1 cellular context compared by ENCODE assay signal in the genomic region with DNA sequence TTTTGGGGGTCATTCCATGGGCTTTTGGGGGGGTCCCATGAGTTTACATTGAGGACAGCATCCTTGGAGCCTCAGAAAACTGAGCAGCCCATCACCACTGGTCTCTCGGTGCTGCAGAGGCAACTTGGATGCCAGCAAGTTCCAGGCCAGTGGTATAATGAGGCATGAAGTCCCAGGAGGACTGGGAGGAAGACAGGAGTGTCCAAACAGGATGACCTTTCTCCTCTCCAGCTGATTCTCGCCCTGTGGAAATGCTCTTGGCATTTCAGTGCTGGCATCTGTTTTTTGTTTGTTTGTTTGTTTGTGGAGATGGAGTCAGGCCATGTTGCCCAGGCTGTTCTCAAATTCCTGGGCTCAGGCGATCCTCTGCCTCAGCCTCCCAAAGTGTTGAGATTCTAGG.
TF ChIP-seq lines count a peak whose summit lies in the region.

No MANE protein-coding gene starts in this region.

TF ChIP-seq in HepG2, 621 proteins besides CTCF, POLR2A, EP300 and RAD21 (continued from another document):
- TF ChIP-seq, protein P1, sequence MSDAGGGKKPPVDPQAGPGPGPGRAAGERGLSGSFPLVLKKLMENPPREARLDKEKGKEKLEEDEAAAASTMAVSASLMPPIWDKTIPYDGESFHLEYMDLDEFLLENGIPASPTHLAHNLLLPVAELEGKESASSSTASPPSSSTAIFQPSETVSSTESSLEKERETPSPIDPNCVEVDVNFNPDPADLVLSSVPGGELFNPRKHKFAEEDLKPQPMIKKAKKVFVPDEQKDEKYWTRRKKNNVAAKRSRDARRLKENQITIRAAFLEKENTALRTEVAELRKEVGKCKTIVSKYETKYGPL (CRISPR knock-in tag; IDR thresholded peaks at IDR 0.05): no peak
- TF ChIP-seq CHCHD3 (CRISPR knock-in tag; IDR thresholded peaks at IDR 0.05) (no peak), ZSCAN9 (CRISPR knock-in tag; IDR thresholded peaks at IDR 0.05; ENCODE audit: borderline replicate concordance) (no peak), MBD4 (IDR thresholded peaks at IDR 0.05; ENCODE audit: borderline replicate concordance, low read length) (no peak), ZSCAN22 (CRISPR knock-in tag; IDR thresholded peaks at IDR 0.05) (no peak), FOXK1 (CRISPR knock-in tag; IDR thresholded peaks at IDR 0.05; ENCODE audit: borderline replicate concordance, low read depth) (no peak)
- TF ChIP-seq, protein P2, sequence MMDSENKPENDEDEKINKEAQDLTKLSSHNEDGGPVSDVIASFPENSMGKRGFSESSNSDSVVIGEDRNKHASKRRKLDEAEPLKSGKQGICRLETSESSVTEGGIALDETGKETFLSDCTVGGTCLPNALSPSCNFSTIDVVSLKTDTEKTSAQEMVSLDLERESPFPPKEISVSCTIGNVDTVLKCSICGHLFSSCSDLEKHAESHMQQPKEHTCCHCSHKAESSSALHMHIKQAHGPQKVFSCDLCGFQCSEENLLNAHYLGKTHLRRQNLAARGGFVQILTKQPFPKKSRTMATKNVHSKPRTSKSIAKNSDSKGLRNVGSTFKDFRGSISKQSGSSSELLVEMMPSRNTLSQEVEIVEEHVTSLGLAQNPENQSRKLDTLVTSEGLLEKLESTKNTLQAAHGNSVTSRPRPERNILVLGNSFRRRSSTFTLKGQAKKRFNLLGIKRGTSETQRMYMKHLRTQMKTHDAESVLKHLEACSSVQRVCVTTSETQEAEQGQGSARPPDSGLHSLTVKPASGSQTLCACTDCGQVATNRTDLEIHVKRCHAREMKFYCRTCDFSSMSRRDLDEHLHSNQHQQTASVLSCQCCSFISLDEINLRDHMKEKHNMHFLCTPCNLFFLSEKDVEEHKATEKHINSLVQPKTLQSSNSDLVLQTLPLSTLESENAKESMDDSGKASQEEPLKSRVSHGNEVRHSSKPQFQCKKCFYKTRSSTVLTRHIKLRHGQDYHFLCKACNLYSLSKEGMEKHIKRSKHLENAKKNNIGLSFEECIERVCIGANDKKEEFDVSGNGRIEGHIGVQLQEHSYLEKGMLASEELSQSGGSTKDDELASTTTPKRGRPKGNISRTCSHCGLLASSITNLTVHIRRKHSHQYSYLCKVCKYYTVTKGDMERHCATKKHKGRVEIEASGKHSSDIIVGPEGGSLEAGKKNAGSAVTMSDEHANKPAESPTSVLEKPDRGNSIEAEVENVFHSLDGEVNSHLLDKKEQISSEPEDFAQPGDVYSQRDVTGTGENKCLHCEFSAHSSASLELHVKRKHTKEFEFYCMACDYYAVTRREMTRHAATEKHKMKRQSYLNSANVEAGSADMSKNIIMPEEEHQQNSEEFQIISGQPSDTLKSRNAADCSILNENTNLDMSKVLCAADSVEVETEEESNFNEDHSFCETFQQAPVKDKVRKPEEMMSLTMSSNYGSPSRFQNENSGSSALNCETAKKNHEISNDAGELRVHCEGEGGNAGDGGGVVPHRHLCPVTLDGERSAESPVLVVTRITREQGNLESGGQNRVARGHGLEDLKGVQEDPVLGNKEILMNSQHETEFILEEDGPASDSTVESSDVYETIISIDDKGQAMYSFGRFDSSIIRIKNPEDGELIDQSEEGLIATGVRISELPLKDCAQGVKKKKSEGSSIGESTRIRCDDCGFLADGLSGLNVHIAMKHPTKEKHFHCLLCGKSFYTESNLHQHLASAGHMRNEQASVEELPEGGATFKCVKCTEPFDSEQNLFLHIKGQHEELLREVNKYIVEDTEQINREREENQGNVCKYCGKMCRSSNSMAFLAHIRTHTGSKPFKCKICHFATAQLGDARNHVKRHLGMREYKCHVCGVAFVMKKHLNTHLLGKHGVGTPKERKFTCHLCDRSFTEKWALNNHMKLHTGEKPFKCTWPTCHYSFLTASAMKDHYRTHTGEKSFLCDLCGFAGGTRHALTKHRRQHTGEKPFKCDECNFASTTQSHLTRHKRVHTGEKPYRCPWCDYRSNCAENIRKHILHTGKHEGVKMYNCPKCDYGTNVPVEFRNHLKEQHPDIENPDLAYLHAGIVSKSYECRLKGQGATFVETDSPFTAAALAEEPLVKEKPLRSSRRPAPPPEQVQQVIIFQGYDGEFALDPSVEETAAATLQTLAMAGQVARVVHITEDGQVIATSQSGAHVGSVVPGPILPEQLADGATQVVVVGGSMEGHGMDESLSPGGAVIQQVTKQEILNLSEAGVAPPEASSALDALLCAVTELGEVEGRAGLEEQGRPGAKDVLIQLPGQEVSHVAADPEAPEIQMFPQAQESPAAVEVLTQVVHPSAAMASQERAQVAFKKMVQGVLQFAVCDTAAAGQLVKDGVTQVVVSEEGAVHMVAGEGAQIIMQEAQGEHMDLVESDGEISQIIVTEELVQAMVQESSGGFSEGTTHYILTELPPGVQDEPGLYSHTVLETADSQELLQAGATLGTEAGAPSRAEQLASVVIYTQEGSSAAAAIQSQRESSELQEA (CRISPR knock-in tag; IDR thresholded peaks at IDR 0.05; ENCODE audit: not compliant biosample characterization): no peak
- TF ChIP-seq, protein P3, sequence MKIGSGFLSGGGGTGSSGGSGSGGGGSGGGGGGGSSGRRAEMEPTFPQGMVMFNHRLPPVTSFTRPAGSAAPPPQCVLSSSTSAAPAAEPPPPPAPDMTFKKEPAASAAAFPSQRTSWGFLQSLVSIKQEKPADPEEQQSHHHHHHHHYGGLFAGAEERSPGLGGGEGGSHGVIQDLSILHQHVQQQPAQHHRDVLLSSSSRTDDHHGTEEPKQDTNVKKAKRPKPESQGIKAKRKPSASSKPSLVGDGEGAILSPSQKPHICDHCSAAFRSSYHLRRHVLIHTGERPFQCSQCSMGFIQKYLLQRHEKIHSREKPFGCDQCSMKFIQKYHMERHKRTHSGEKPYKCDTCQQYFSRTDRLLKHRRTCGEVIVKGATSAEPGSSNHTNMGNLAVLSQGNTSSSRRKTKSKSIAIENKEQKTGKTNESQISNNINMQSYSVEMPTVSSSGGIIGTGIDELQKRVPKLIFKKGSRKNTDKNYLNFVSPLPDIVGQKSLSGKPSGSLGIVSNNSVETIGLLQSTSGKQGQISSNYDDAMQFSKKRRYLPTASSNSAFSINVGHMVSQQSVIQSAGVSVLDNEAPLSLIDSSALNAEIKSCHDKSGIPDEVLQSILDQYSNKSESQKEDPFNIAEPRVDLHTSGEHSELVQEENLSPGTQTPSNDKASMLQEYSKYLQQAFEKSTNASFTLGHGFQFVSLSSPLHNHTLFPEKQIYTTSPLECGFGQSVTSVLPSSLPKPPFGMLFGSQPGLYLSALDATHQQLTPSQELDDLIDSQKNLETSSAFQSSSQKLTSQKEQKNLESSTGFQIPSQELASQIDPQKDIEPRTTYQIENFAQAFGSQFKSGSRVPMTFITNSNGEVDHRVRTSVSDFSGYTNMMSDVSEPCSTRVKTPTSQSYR (CRISPR knock-in tag; IDR thresholded peaks at IDR 0.05; ENCODE audit: borderline replicate concordance): no peak
TF ChIP-seq in HepG2: peak in this region for 0.
